Comparison of ENCODE assay signal across 16 cellular contexts in the genomic region with DNA sequence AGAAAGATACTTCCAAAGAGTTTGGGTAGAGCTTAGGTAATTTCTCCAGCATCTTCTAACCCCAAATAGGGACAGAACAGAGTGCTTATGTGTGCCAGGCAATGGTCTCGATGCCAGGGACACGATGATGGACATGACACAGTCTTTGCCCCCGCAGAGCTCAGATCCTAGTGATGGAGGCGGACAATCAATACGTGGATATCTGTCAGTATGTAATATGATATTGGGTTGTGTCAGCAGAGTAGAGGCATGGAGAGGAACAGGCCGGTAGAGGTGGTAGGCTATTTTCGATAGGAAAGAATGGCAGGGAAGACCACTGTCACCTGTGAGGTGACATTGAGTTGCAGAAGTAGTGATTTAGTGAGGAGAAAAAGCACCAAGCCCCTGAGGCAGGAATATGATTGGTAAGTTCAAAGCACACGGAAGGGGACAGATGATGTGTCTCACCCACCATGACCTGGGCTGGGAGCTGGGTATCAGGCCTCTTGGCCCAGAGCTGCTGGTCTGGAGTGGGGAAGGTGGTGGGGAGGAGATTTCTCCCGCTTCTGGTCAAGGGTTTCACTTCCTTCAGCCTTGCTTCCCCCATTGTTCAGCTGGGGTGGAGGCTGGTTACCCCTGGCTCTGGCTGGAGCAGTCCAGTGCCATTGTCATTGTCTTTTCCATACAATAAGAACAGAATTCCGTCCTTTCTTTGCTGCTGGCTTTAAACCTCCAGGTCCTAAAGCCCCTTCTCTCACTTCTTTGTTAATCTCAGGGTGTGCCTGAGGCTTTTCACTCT. TPM values are rescaled to one million over a fixed set of nuclear protein-coding genes. Genes with fewer than 3 reads are reported as not detected.
A peak's percentile ranks its signal among the peaks of the same experiment; 100 is the strongest.
DNase-seq lines count a peak whose midpoint lies in the region; ATAC-seq and TF ChIP-seq lines count a peak whose summit lies in the region.
"Had no signal": no experiment of that assay in that cellular context is flagged by ENCODE, and none has a peak within 500 bp of the region (broad histone marks: within the 10 kb centered on the region; RNA-seq: fewer than 3 reads in every experiment).

No MANE protein-coding gene starts in this region.

- no peak for DNase-seq in natural killer cell treated with Interleukin-12 subunit alpha and Interleukin-12 subunit beta and Interleukin-15 and Interleukin-18, amount 100 ng/mL, for 72 hours (ENCODE audit: low spot score)
- DNase-seq in natural killer cell (no peak), caudate nucleus (lab: John Stamatoyannopoulos, UW) (peak in 1 of 61 donors; percentile 11), lower lobe of right lung (peak; percentile 46), upper lobe of left lung (no peak), GM03348 (ENCODE audit: low spot score) (no peak)
- DNase-seq: activated CD4-positive, alpha-beta T cell treated with anti-CD3 and anti-CD28 coated beads, Interleukin-2, amount 50 U/mL, for 1 hour; activated naive CD4-positive, alpha-beta T cell treated with Interleukin-2 at 50 U/mL for 16 hours; DMS53; NCI-H2107; nephron progenitor cell; OCI-M1; stimulated activated CD4-positive, alpha-beta T cell treated with anti-CD3 and anti-CD28 coated beads, Interleukin-12 subunit alpha, Interleukin-12 subunit beta, amount 100 ng/mL, for 4 hours had no signal

- no peaks in the 10 kb centered on the region for H3K36me3 ChIP-seq in lower lobe of right lung
- no peaks in the 10 kb centered on the region for H3K36me3 ChIP-seq in upper lobe of left lung

- TF ChIP-seq POLR2A in upper lobe of left lung (IDR thresholded peaks at IDR 0.05), result peak in 1 of 4 donors; percentile 29

- no peaks in the 10 kb centered on the region for H3K27me3 Mint-ChIP-seq in natural killer cell treated with Interleukin-12 subunit alpha and Interleukin-12 subunit beta and Interleukin-15 and Interleukin-18, amount 100 ng/mL, for 72 hours
- no peaks in the 10 kb centered on the region for H3K27me3 Mint-ChIP-seq in natural killer cell (ENCODE audit: low read depth in 2 of 2)
- H3K27me3 Mint-ChIP-seq: central memory CD8-positive, alpha-beta T cell had no signal

- no peak for TF ChIP-seq CTCF in natural killer cell (IDR thresholded peaks at IDR 0.05)
- no peak for TF ChIP-seq CTCF in lower lobe of right lung (IDR thresholded peaks at IDR 0.05)
- no peak for TF ChIP-seq CTCF in upper lobe of left lung (IDR thresholded peaks at IDR 0.05)

- peak overlapping the region; percentile 4 for H3K4me3 Mint-ChIP-seq in natural killer cell treated with Interleukin-12 subunit alpha and Interleukin-12 subunit beta and Interleukin-15 and Interleukin-18, amount 100 ng/mL, for 72 hours
- no peak overlapping the region for H3K4me3 Mint-ChIP-seq in natural killer cell
- H3K4me3 Mint-ChIP-seq: central memory CD8-positive, alpha-beta T cell; nephron progenitor cell had no signal

- no peaks in the 10 kb centered on the region for H3K36me3 Mint-ChIP-seq in natural killer cell treated with Interleukin-12 subunit alpha and Interleukin-12 subunit beta and Interleukin-15 and Interleukin-18, amount 100 ng/mL, for 72 hours
- no peaks in the 10 kb centered on the region for H3K36me3 Mint-ChIP-seq in natural killer cell

- no peak overlapping the region for H3K4me3 ChIP-seq in lower lobe of right lung
- no peak overlapping the region for H3K4me3 ChIP-seq in upper lobe of left lung

- intact Hi-C loops in natural killer cell (cut with micrococcal nuclease), result no loop called here
- intact Hi-C loops in lower lobe of right lung (cut with DNase I), result no loop called here

- H3K9me3 Mint-ChIP-seq in natural killer cell treated with Interleukin-12 subunit alpha and Interleukin-12 subunit beta and Interleukin-15 and Interleukin-18, amount 100 ng/mL, for 72 hours, result no peaks in the 10 kb centered on the region
- no peaks in the 10 kb centered on the region for H3K9me3 Mint-ChIP-seq in natural killer cell
- H3K9me3 Mint-ChIP-seq: central memory CD8-positive, alpha-beta T cell; nephron progenitor cell had no signal

- H3K4me1 Mint-ChIP-seq in natural killer cell treated with Interleukin-12 subunit alpha and Interleukin-12 subunit beta and Interleukin-15 and Interleukin-18, amount 100 ng/mL, for 72 hours (ENCODE audit: low read depth in 2 of 2), result peaks cover 66 to 67% of the 10 kb centered on the region in 2 donors
- H3K4me1 Mint-ChIP-seq in natural killer cell, result peaks cover 55 to 74% of the 10 kb centered on the region in 2 donors

- H3K27ac Mint-ChIP-seq in natural killer cell treated with Interleukin-12 subunit alpha and Interleukin-12 subunit beta and Interleukin-15 and Interleukin-18, amount 100 ng/mL, for 72 hours, result peak overlapping the region; percentile 42 to 81
- H3K27ac Mint-ChIP-seq in natural killer cell, result peak overlapping the region in 1 of 2 donors; percentile 58
- H3K27ac Mint-ChIP-seq: nephron progenitor cell had no signal

- TF ChIP-seq EP300 in upper lobe of left lung (IDR thresholded peaks at IDR 0.05), result no peak

- WGBS in upper lobe of left lung, 2 donors, result 75 to 77% methylated on average over 10 of the region's 10 CpGs

- H3K9me3 ChIP-seq in lower lobe of right lung (no peaks in the 10 kb centered on the region), upper lobe of left lung (no peaks in the 10 kb centered on the region)

- no peak for ATAC-seq in natural killer cell treated with Interleukin-12 subunit alpha and Interleukin-12 subunit beta and Interleukin-15 and Interleukin-18, amount 100 ng/mL, for 72 hours
- ATAC-seq in natural killer cell (no peak), lower lobe of right lung (peak; percentile 14 to 33), upper lobe of left lung (ENCODE audit: low FRiP score in 2 of 2) (peak in 1 of 2 donors; percentile 58), GM21825 (IDR thresholded peaks at IDR 0.05; ENCODE audit: unreplicated experiment) (no peak), esophagus mucosa (no peak)

- H3K27me3 ChIP-seq in lower lobe of right lung (ENCODE audit: low read depth) (no peaks in the 10 kb centered on the region), upper lobe of left lung (no peaks in the 10 kb centered on the region)

- H3K4me1 ChIP-seq in lower lobe of right lung (peaks cover 46% of the 10 kb centered on the region), upper lobe of left lung (peaks cover 19 to 28% (median 24%) of the 10 kb centered on the region in 4 donors)

- peak overlapping the region; percentile 48 for H3K27ac ChIP-seq in caudate nucleus (ENCODE audit: low read depth, low read length)
- H3K27ac ChIP-seq in lower lobe of right lung, result peak overlapping the region; percentile 15
- H3K27ac ChIP-seq in upper lobe of left lung, result peak overlapping the region in 3 of 4 donors; percentile 21 to 75 (median 61)

RNA-seq across cellular contexts. Expression of a gene that starts 36.0 kb away (rescaled TPM):
- total RNA-seq in natural killer cell treated with Interleukin-12 subunit alpha and Interleukin-12 subunit beta and Interleukin-15 and Interleukin-18, amount 100 ng/mL, for 72 hours, result 100 to 1,000 TPM; 268 to 486 TPM
- total RNA-seq in natural killer cell, result 100 to 1,000 TPM; 636 to 954 (median 778) TPM
- 232 TPM for total RNA-seq in lower lobe of right lung
- total RNA-seq in upper lobe of left lung, result 100 to 1,000 TPM in 5 of 6 donors, 10 to 100 TPM in 1; 96.4 to 326 (median 203) TPM
- 7.9 TPM for total RNA-seq in esophagus mucosa

Comparison
In these comparisons a context has a peak if more than half of its experiments do, and no peak if none do; other contexts are left out.
1. ATAC-seq: peak in lower lobe of right lung (2 of 2); none in natural killer cell treated with Interleukin-12 subunit alpha and Interleukin-12 subunit beta and Interleukin-15 and Interleukin-18, amount 100 ng/mL, for 72 hours (0 of 2), natural killer cell (0 of 3), GM21825 (single experiment) and esophagus mucosa (single experiment).
2. RNA of a gene that starts 36.0 kb away (total RNA-seq): 636 to 954 TPM in natural killer cell, 268 to 486 TPM in natural killer cell treated with Interleukin-12 subunit alpha and Interleukin-12 subunit beta and Interleukin-15 and Interleukin-18, amount 100 ng/mL, for 72 hours, 232 TPM in lower lobe of right lung (single experiment) and 96.4 to 326 TPM in upper lobe of left lung; 7.9 TPM in esophagus mucosa (single experiment); every median in the first group is over 10 times any median in the second.
3. Peak in every context shown above with its lines, with median percentiles within 50 percentile points of each other: H3K27ac ChIP-seq.